18 cellular contexts compared by ENCODE assay signal in the genomic region with DNA sequence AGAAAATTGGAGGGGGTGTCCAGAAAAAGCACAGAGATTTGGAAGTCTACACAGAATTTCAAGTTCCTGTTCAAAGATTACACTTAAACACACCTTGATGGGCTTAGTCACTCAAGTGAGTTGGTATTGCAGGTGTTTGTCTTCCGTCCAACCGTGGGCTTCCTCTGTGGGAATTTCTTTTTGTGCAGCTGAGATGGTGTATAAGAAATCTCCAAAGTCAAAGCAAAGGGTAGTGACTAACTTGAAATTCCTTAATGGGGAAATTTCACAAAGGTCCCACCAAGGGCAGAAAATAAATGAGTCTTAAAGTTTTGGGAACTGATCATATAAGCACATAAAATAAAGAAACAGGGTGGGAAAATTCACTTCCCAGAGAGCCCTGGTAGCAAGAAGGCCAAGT.
DNase-seq lines count a peak whose midpoint lies in the region; ATAC-seq, FAIRE-seq and TF ChIP-seq lines count a peak whose summit lies in the region.
"Had no signal": no experiment of that assay in that cellular context is flagged by ENCODE, and none has a peak within 500 bp of the region (broad histone marks: within the 10 kb centered on the region; RNA-seq: fewer than 3 reads in every experiment).

No MANE protein-coding gene starts in this region.

- H3K4me2 ChIP-seq in PC-3 (ENCODE audit: low read length) (peak overlapping the region; percentile 33), endothelial cell of umbilical vein (ENCODE audit: insufficient read depth, low read length) (peak overlapping the region; percentile 18)

- H3K79me2 ChIP-seq in PC-3 (ENCODE audit: low read length): no peaks in the 10 kb centered on the region
- H3K79me2 ChIP-seq in endothelial cell of umbilical vein (ENCODE audit: control insufficient read depth, insufficient read depth, low read length): no peaks in the 10 kb centered on the region

- peak overlapping the region; percentile 22 for H3K27ac Mint-ChIP-seq in Calu3 (ENCODE audit: unreplicated experiment)

- no peaks in the 10 kb centered on the region for H3K36me3 Mint-ChIP-seq in Calu3 (ENCODE audit: insufficient read depth, unreplicated experiment)

- peaks cover 18% of the 10 kb centered on the region for H3K4me1 Mint-ChIP-seq in Calu3 (ENCODE audit: low read depth, unreplicated experiment)

- H4K20me1 ChIP-seq in PC-3 (ENCODE audit: low read length) (no peaks in the 10 kb centered on the region), endothelial cell of umbilical vein (replicated peaks; ENCODE audit: control insufficient read depth, extremely low read depth, insufficient read depth, low read length) (no peaks in the 10 kb centered on the region)

- TF ChIP-seq POLR2A in endothelial cell of umbilical vein (IDR thresholded peaks at IDR 0.05; ENCODE audit: low read depth, low read length): no peak

- CTCF ChIA-PET in Calu3 (lab: Charles Lee) (no interaction called here), PC-3 (lab: Charles Lee) (no interaction called here), endothelial cell of umbilical vein (lab: Charles Lee) (interaction anchor here (0.7 to 1.2 kb wide), 3 partner anchors 15 to 103 kb away, joined by 3 to 6 read pairs (median 3); a partner anchor contains a TSS), GM10248 (lab: Yijun Ruan, JAX) (interaction anchor here (0.8 to 1.3 kb wide), 5 partner anchors 13 to 101 kb away, joined by 3 to 4 read pairs (median 3); a partner anchor contains a TSS)

- no peaks in the 10 kb centered on the region for H3K9me2 ChIP-seq in PC-3 (replicated peaks; ENCODE audit: low read length)

- no peaks in the 10 kb centered on the region for H3K36me3 ChIP-seq in PC-3 (ENCODE audit: low read depth, low read length)
- H3K36me3 ChIP-seq in endothelial cell of umbilical vein (ENCODE audit: control insufficient read depth in 2 of 2, extremely low read depth in 1 of 2, insufficient read depth in 2 of 2, low read length in 2 of 2): no peaks in the 10 kb centered on the region

- H3K4me3 ChIP-seq in PC-3 (ENCODE audit: low read length) (no peak overlapping the region), endothelial cell of umbilical vein (replicated peaks in 1 of 3; ENCODE audit: insufficient read depth in 1 of 3, low read depth in 1 of 3, low read length in 3 of 3) (no peak overlapping the region)
- H3K4me3 ChIP-seq: K562 had no signal

- dilution Hi-C loops in endothelial cell of umbilical vein (cut with MboI; ENCODE audit: extremely low pct_ligation_motif_present, low sequenced_read_pairs): no loop called here

- H2AFZ ChIP-seq in PC-3 (ENCODE audit: low read length) (no peak overlapping the region), endothelial cell of umbilical vein (ENCODE audit: low read depth, low read length) (no peak overlapping the region)

- ATAC-seq in PC-3 (no peak), HG03432 (IDR thresholded peaks at IDR 0.05; ENCODE audit: unreplicated experiment) (no peak)
- ATAC-seq: K562 had no signal

- intact Hi-C loops in Calu3 (cut with micrococcal nuclease; ENCODE audit: unreplicated experiment) (no loop called here), PC-3 (cut with micrococcal nuclease) (no loop called here), endothelial cell of umbilical vein (cut with micrococcal nuclease) (no loop called here)

- no peak overlapping the region for H3K4me3 Mint-ChIP-seq in Calu3 (ENCODE audit: low read depth, unreplicated experiment)

- H3K9me3 ChIP-seq in PC-3 (ENCODE audit: low read length): no peaks in the 10 kb centered on the region
- no peaks in the 10 kb centered on the region for H3K9me3 ChIP-seq in endothelial cell of umbilical vein (replicated peaks; ENCODE audit: control insufficient read depth, insufficient read depth, low read length)

- H3K4me1 ChIP-seq in PC-3 (ENCODE audit: insufficient read depth, low read length) (peaks cover 21% of the 10 kb centered on the region), endothelial cell of umbilical vein (ENCODE audit: control insufficient read depth, extremely low read depth, insufficient read depth, low read length) (peaks cover 12% of the 10 kb centered on the region)

- POLR2A ChIA-PET in PC-3 (lab: Charles Lee; ENCODE audit: unreplicated experiment) (no interaction called here), endothelial cell of umbilical vein (lab: Charles Lee) (no interaction called here), GM10248 (lab: Yijun Ruan, JAX) (no interaction called here)

- no peak overlapping the region for H3K9ac ChIP-seq in PC-3 (ENCODE audit: low read length)
- no peak overlapping the region for H3K9ac ChIP-seq in endothelial cell of umbilical vein (replicated peaks; ENCODE audit: extremely low read depth, insufficient read depth, low read length)

- H3K9me3 Mint-ChIP-seq in Calu3 (ENCODE audit: low read depth, unreplicated experiment): peaks cover 2% of the 10 kb centered on the region

- TF ChIP-seq CTCF in Calu3 (IDR thresholded peaks at IDR 0.05; ENCODE audit: unreplicated experiment) (no peak), PC-3 (conservative IDR thresholded peaks at IDR 0.05; ENCODE audit: low read depth, low read length) (no peak), endothelial cell of umbilical vein (IDR thresholded peaks at IDR 0.05; ENCODE audit: extremely low read depth in 1 of 2, insufficient read depth in 1 of 2, low read depth in 1 of 2, low read length in 2 of 2) (no peak), GM10248 (IDR thresholded peaks at IDR 0.05; ENCODE audit: control extremely low read depth, extremely low read depth, low read depth, missing control alignments) (no peak)

- BruUV-seq in Calu3 (replicated peaks; lab: Mats Ljungman, UMichigan): no TSS peak
- BruUV-seq in PC-3 (replicated peaks; lab: Mats Ljungman, UMichigan): no TSS peak
- no TSS peak for BruUV-seq in endothelial cell of umbilical vein (replicated peaks; lab: Mats Ljungman, UMichigan)

- no peaks in the 10 kb centered on the region for H3K9me1 ChIP-seq in endothelial cell of umbilical vein (replicated peaks; ENCODE audit: control insufficient read depth, extremely low read depth, insufficient read depth, low read length)

- H3K27ac ChIP-seq in PC-3 (ENCODE audit: low read length): peak overlapping the region; percentile 88
- H3K27ac ChIP-seq in endothelial cell of umbilical vein (ENCODE audit: insufficient read depth, low read depth, low read length): no peak overlapping the region
- H3K27ac ChIP-seq: C4-2B, HL-60 had no signal

- no peak for FAIRE-seq in endothelial cell of umbilical vein (lab: Jason Lieb, UNC)
- FAIRE-seq: A204.1, GM12891, K562 had no signal

- no peak for DNase-seq in Calu3
- peak; percentile 57 for DNase-seq in PC-3
- DNase-seq in endothelial cell of umbilical vein (ENCODE audit: low read depth, low spot score): no peak
- DNase-seq in kidney tubule cell (ENCODE audit: low spot score): peak; percentile 85
- DNase-seq in GM10248 (ENCODE audit: extremely low spot score): no peak
- DNase-seq in NCI-H2029 treated with DMSO at 0.1 percent for 48 hours (lab: John Stamatoyannopoulos, UW): no peak
- no peak for DNase-seq in activated CD4-positive, alpha-beta T cell treated with anti-CD3 and anti-CD28 coated beads, Interleukin-2, amount 50 U/mL, for 48 hours
- DNase-seq: Caco-2, DMS53, NCI-H1092, NCI-H1694, NCI-H774 had no signal

- peaks cover 8% of the 10 kb centered on the region for H3F3A ChIP-seq in PC-3 (ENCODE audit: low read length, unreplicated experiment)

- no peaks in the 10 kb centered on the region for H3K27me3 Mint-ChIP-seq in Calu3 (ENCODE audit: unreplicated experiment)

- H3K27me3 ChIP-seq in PC-3 (ENCODE audit: low read length) (no peaks in the 10 kb centered on the region), endothelial cell of umbilical vein (ENCODE audit: control insufficient read depth in 2 of 2, insufficient read depth in 2 of 2, low read length in 2 of 2) (no peaks in the 10 kb centered on the region)

TF ChIP-seq in endothelial cell of umbilical vein, 7 proteins besides CTCF, POLR2A, EP300 and RAD21:
- no peak for TF ChIP-seq MYC (IDR thresholded peaks at IDR 0.05; ENCODE audit: low read depth, low read length)
- TF ChIP-seq, protein P1, sequence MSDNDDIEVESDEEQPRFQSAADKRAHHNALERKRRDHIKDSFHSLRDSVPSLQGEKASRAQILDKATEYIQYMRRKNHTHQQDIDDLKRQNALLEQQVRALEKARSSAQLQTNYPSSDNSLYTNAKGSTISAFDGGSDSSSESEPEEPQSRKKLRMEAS (IDR thresholded peaks at IDR 0.05; ENCODE audit: insufficient read depth, insufficient read length): no peak
- TF ChIP-seq JUN (IDR thresholded peaks at IDR 0.05; ENCODE audit: borderline replicate concordance, insufficient read depth, insufficient read length, low read depth): no peak
- TF ChIP-seq GATA2 (IDR thresholded peaks at IDR 0.05; ENCODE audit: insufficient read depth, insufficient read length, low read depth, low read length): no peak
- TF ChIP-seq FOS (IDR thresholded peaks at IDR 0.05; ENCODE audit: borderline replicate concordance, insufficient read depth, low read length): no peak
- TF ChIP-seq POLR2AphosphoS5 (IDR thresholded peaks at IDR 0.05; ENCODE audit: insufficient read depth, low read depth, low read length): no peak
- no peak for TF ChIP-seq EZH2 (IDR thresholded peaks at IDR 0.05; ENCODE audit: borderline replicate concordance, low read depth, low read length, severe bottlenecking)
TF ChIP-seq in endothelial cell of umbilical vein: peak in this region for 0.

Comparison
In these comparisons a context has a peak if more than half of its experiments do, and no peak if none do; other contexts are left out.
1. DNase-seq: peak in PC-3 (single experiment) and kidney tubule cell (single experiment); none in Calu3 (single experiment), endothelial cell of umbilical vein (single experiment), GM10248 (single experiment), NCI-H2029 treated with DMSO at 0.1 percent for 48 hours (single experiment) and activated CD4-positive, alpha-beta T cell treated with anti-CD3 and anti-CD28 coated beads, Interleukin-2, amount 50 U/mL, for 48 hours (0 of 2).
2. CTCF ChIA-PET loops: an anchor here in endothelial cell of umbilical vein (0.7 to 1.2 kb wide) and GM10248 (0.8 to 1.3 kb wide); none called in Calu3 and PC-3.